ENCODE assay signal across 20 cellular contexts in the genomic region with DNA sequence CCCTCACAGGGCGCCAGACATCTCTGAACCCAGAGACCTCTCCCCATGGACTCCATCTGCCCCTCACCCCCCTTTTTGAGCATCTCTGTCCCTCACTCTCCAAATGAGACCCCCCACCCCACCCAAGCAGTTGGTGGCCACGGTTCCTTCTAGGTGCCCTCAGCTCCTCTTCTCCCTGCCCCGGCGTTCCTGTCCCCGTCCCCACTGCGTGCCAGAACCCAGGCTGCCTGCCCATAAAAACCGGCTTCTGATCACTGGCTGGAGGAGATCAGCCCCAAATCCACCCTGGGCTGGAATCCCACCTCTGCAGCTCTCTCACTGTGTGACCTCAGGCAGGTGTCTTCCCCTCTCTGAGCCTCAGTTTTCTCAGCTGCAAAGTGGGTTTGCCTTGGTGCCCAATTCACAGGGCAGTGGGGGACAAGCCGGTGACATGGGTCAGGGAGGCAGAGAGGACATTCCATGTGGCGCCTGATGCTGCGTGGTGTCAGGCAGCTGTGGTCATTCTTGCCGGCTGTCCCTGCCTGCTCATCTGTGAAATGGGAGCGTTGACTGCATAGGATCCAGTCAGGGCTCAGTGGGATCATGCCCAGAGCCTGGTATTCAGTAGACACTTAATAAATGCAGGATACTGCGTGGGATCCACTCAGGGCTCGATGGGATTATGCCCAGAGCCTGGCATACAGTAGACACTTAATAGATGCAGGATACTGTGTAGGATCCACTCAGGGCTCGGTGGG. TPM values are rescaled to one million over a fixed set of nuclear protein-coding genes. Genes with fewer than 3 reads are reported as not detected.
"Had no signal": no experiment of that assay in that cellular context is flagged by ENCODE, and none has a peak within 500 bp of the region (broad histone marks: within the 10 kb centered on the region; RNA-seq: fewer than 3 reads in every experiment).

No MANE protein-coding gene starts in this region.

- H3K27ac ChIP-seq: suprapubic skin had no signal

- H3K27me3 ChIP-seq: suprapubic skin had no signal

- FAIRE-seq: endometrium had no signal

- H3K27ac Mint-ChIP-seq: activated CD4-positive, alpha-beta memory T cell treated with anti-CD3 and anti-CD28 coated beads for 36 hours; activated naive CD8-positive, alpha-beta T cell treated with anti-CD3 and anti-CD28 coated beads for 36 hours had no signal

- DNase-seq: activated CD4-positive, alpha-beta memory T cell treated with anti-CD3 and anti-CD28 coated beads for 36 hours; activated CD4-positive, CD25-positive, alpha-beta regulatory T cell treated with anti-CD3 and anti-CD28 coated beads, Interleukin-2, amount 50 U/mL, for 72 hours; activated effector memory CD4-positive, alpha-beta T cell treated with anti-CD3 and anti-CD28 coated beads, Interleukin-2, amount 50 U/mL, for 16 hours; activated naive CD8-positive, alpha-beta T cell treated with anti-CD3 and anti-CD28 coated beads for 36 hours; activated T-cell treated with anti-CD3 and anti-CD28 coated beads, Interleukin-2, amount 50 U/mL, for 4 hours; anterior cingulate cortex; foreskin fibroblast; head of caudate nucleus; mucosa of descending colon; naive thymus-derived CD8-positive, alpha-beta T cell; right cardiac atrium; stimulated activated CD4-positive, alpha-beta T cell treated with anti-CD3 and anti-CD28 coated beads, Interleukin-2, amount 100 ng/mL, for 24 hours; stimulated activated naive CD4-positive, alpha-beta T cell; T-helper 9 cell had no signal

- ATAC-seq: activated T-cell treated with anti-CD3 and anti-CD28 coated beads, Interleukin-2, amount 50 U/mL, for 4 hours; esophagus mucosa; mucosa of descending colon; naive thymus-derived CD8-positive, alpha-beta T cell; right cardiac atrium had no signal

- H3K27me3 Mint-ChIP-seq: activated CD4-positive, alpha-beta memory T cell treated with anti-CD3 and anti-CD28 coated beads for 36 hours; activated naive CD8-positive, alpha-beta T cell treated with anti-CD3 and anti-CD28 coated beads for 36 hours; naive thymus-derived CD8-positive, alpha-beta T cell had no signal

- H3K9me3 Mint-ChIP-seq: activated CD4-positive, alpha-beta memory T cell treated with anti-CD3 and anti-CD28 coated beads for 36 hours; activated naive CD8-positive, alpha-beta T cell treated with anti-CD3 and anti-CD28 coated beads for 36 hours; activated T-cell treated with anti-CD3 and anti-CD28 coated beads, Interleukin-2, amount 50 U/mL, for 4 hours; naive thymus-derived CD8-positive, alpha-beta T cell had no signal

- H3K9me3 ChIP-seq: mucosa of descending colon, suprapubic skin had no signal

- H3K4me1 Mint-ChIP-seq: activated naive CD8-positive, alpha-beta T cell treated with anti-CD3 and anti-CD28 coated beads for 36 hours had no signal

- H3K4me3 ChIP-seq: mucosa of descending colon, suprapubic skin had no signal

- H3K4me3 Mint-ChIP-seq: activated CD4-positive, alpha-beta memory T cell treated with anti-CD3 and anti-CD28 coated beads for 36 hours; activated naive CD8-positive, alpha-beta T cell treated with anti-CD3 and anti-CD28 coated beads for 36 hours; activated T-cell treated with anti-CD3 and anti-CD28 coated beads, Interleukin-2, amount 50 U/mL, for 4 hours; naive thymus-derived CD8-positive, alpha-beta T cell had no signal

RNA-seq across cellular contexts. Expression of a gene that starts 25.5 kb away (rescaled TPM):
- total RNA-seq: activated CD4-positive, alpha-beta memory T cell treated with anti-CD3 and anti-CD28 coated beads for 36 hours; activated T-cell treated with anti-CD3 and anti-CD28 coated beads, Interleukin-2, amount 50 U/mL, for 4 hours; bronchial epithelial cell; esophagus mucosa; naive thymus-derived CD8-positive, alpha-beta T cell; posterior vena cava; right cardiac atrium; ureter had no signal
- polyA plus RNA-seq: right cardiac atrium had no signal

RNA-seq across cellular contexts. Expression of a gene that starts 28.4 kb away (rescaled TPM):
- total RNA-seq: activated CD4-positive, alpha-beta memory T cell treated with anti-CD3 and anti-CD28 coated beads for 36 hours; activated naive CD8-positive, alpha-beta T cell treated with anti-CD3 and anti-CD28 coated beads for 36 hours; activated T-cell treated with anti-CD3 and anti-CD28 coated beads, Interleukin-2, amount 50 U/mL, for 4 hours; bronchial epithelial cell; esophagus mucosa; naive thymus-derived CD8-positive, alpha-beta T cell; posterior vena cava; right cardiac atrium; suprapubic skin; ureter had no signal
- polyA plus RNA-seq: naive thymus-derived CD8-positive, alpha-beta T cell; right cardiac atrium had no signal
